16 cellular contexts compared by ENCODE assay signal in genomic region chr10:4984971-4985594, GRCh38. TPM values are rescaled to one million over a fixed set of nuclear protein-coding genes. Genes with fewer than 3 reads are reported as not detected.
A peak's percentile ranks its signal among the peaks of the same experiment; 100 is the strongest.
DNase-seq lines count a peak whose midpoint lies in the region; ATAC-seq and TF ChIP-seq lines count a peak whose summit lies in the region.
"Had no signal": no experiment of that assay in that cellular context is flagged by ENCODE, and none has a peak within 500 bp of the region (broad histone marks: within the 10 kb centered on the region; RNA-seq: fewer than 3 reads in every experiment).

No MANE protein-coding gene starts in this region.

- no peak overlapping the region for H3K18ac ChIP-seq in mesendoderm (ENCODE audit: low read length)

- ATAC-seq in SK-N-SH treated with all-trans-retinoic acid at 6 μM for 48 hours (peak; percentile 84), gastroesophageal sphincter (peak; percentile 60)
- ATAC-seq: HCT116; stimulated activated naive B cell treated with anti-CD40 and anti-IgM and Interleukin-4, amounts not matched to agents 10 μg/mL and 1 μg/mL and 100 μg/mL, for 72 hours had no signal

- H3K56ac ChIP-seq in mesendoderm (ENCODE audit: low read length), result no peak overlapping the region

- H2AK5ac ChIP-seq in mesendoderm (ENCODE audit: low read length), result no peak overlapping the region

- no peaks in the 10 kb centered on the region for H3K36me3 ChIP-seq in gastroesophageal sphincter
- no peaks in the 10 kb centered on the region for H3K36me3 ChIP-seq in mesendoderm (ENCODE audit: control insufficient read depth, insufficient read depth, low read length)
- H3K36me3 ChIP-seq in tibial nerve, result no peaks in the 10 kb centered on the region
- H3K36me3 ChIP-seq: neural progenitor cell had no signal

- TF ChIP-seq CTCF in gastroesophageal sphincter (IDR thresholded peaks at IDR 0.05) (no peak), tibial nerve (IDR thresholded peaks at IDR 0.05) (no peak)

- no peak overlapping the region for H2BK120ac ChIP-seq in mesendoderm (ENCODE audit: low read depth, low read length)

- TF ChIP-seq POLR2A in gastroesophageal sphincter (IDR thresholded peaks at IDR 0.05), result no peak
- TF ChIP-seq POLR2A in tibial nerve (IDR thresholded peaks at IDR 0.05), result no peak

- no peak for TF ChIP-seq EP300 in gastroesophageal sphincter (IDR thresholded peaks at IDR 0.05)
- no peak for TF ChIP-seq EP300 in tibial nerve (IDR thresholded peaks at IDR 0.05)

- H3K4me1 ChIP-seq in gastroesophageal sphincter, result peaks cover 0 to 25% (median 8%) of the 10 kb centered on the region in 3 donors
- no peaks in the 10 kb centered on the region for H3K4me1 ChIP-seq in mesendoderm (ENCODE audit: control insufficient read depth, low read depth, low read length)
- H3K4me1 ChIP-seq in tibial nerve, result peaks cover 0 to 16% (median 0%) of the 10 kb centered on the region in 4 donors
- H3K4me1 ChIP-seq: neural progenitor cell had no signal

- in situ Hi-C loops in ACHN (cut with HindIII; ENCODE audit: low pct_ligation_motif_present, low pct_unique_long_range_greater_than_20kb, low sequenced_read_pairs), result no loop called here

- H3K9me3 ChIP-seq in gastroesophageal sphincter (no peaks in the 10 kb centered on the region), tibial nerve (no peaks in the 10 kb centered on the region)

- H2BK5ac ChIP-seq in mesendoderm (ENCODE audit: low read length), result no peak overlapping the region

- H3K79me1 ChIP-seq in mesendoderm (ENCODE audit: low read length), result no peaks in the 10 kb centered on the region

- H3K4me3 ChIP-seq in gastroesophageal sphincter (no peak overlapping the region), mesendoderm (ENCODE audit: low read length) (no peak overlapping the region), tibial nerve (no peak overlapping the region)
- H3K4me3 ChIP-seq: neural progenitor cell had no signal

- H3K27ac ChIP-seq in gastroesophageal sphincter, result peak overlapping the region in 3 of 4 donors; percentile 30 to 51 (median 46)
- no peak overlapping the region for H3K27ac ChIP-seq in mesendoderm (ENCODE audit: low read depth, low read length)
- peak overlapping the region in 1 of 4 donors; percentile 22 for H3K27ac ChIP-seq in tibial nerve
- H3K27ac ChIP-seq: KMS-11, neural progenitor cell had no signal

- no peak overlapping the region for H4K5ac ChIP-seq in mesendoderm (ENCODE audit: low read length)

- H3K4me2 ChIP-seq in mesendoderm (ENCODE audit: low read length), result no peak overlapping the region
- H3K4me2 ChIP-seq: KMS-11, neural progenitor cell had no signal

- no peak overlapping the region for H4K8ac ChIP-seq in mesendoderm (ENCODE audit: low read depth, low read length)

- H3K79me2 ChIP-seq in mesendoderm (ENCODE audit: control insufficient read depth, insufficient read depth, low read length), result no peaks in the 10 kb centered on the region

- 48 to 49% methylated on average over 4 to 7 of the region's 7 CpGs for WGBS in gastroesophageal sphincter (ENCODE audit: low coverage in 1 of 2), 2 donors
- no CpG with 5 or more reads among the region's 7 CpGs for WGBS in mesendoderm (ENCODE audit: extremely low coverage, insufficient coverage, low lambda C conversion rate)
- WGBS in tibial nerve, 2 donors, result 42 to 59% methylated on average over 7 of the region's 7 CpGs

- H3K4ac ChIP-seq in mesendoderm (ENCODE audit: low read depth, low read length), result no peak overlapping the region

- no peaks in the 10 kb centered on the region for H3K27me3 ChIP-seq in gastroesophageal sphincter
- H3K27me3 ChIP-seq in mesendoderm (ENCODE audit: insufficient read depth, low read length, poor library complexity), result no peaks in the 10 kb centered on the region
- no peaks in the 10 kb centered on the region for H3K27me3 ChIP-seq in tibial nerve
- H3K27me3 ChIP-seq: neural progenitor cell had no signal

- no peak overlapping the region for H3K23ac ChIP-seq in mesendoderm (ENCODE audit: low read length)

- no peak overlapping the region for H3K9ac ChIP-seq in mesendoderm (ENCODE audit: low read length)
- H3K9ac ChIP-seq: KMS-11, neural progenitor cell had no signal

- DNase-seq in AG08395 (ENCODE audit: low spot score) (peak; percentile 15), mesendoderm (peak; percentile 49), ACHN (no peak), tibial nerve (ENCODE audit: low spot score in 2 of 2) (no peak), cortex of kidney (lab: John Stamatoyannopoulos, UW) (no peak), HUDEP-2 (lab: John Stamatoyannopoulos, UW; ENCODE audit: unreplicated experiment in 76 of 76) (no peak)
- DNase-seq: activated gamma-delta T cell; NCI-H1417 treated with DMSO at 0.1 percent for 48 hours; NCI-H446; OCI-M1; stimulated activated naive B cell treated with anti-CD40 and anti-IgM and Interleukin-4, amounts not matched to agents 10 μg/mL and 1 μg/mL and 100 μg/mL, for 72 hours had no signal

- no peak overlapping the region for H2BK15ac ChIP-seq in mesendoderm (replicated peaks; ENCODE audit: low read depth)

TF ChIP-seq in SK-N-SH treated with all-trans-retinoic acid at 6 μM for 48 hours, 23 proteins besides CTCF, POLR2A, EP300 and RAD21:
- no peak for TF ChIP-seq BACH2 (CRISPR knock-in tag; IDR thresholded peaks at IDR 0.05; ENCODE audit: borderline replicate concordance)
- no peak for TF ChIP-seq ARNTL (CRISPR knock-in tag; IDR thresholded peaks at IDR 0.05; ENCODE audit: borderline replicate concordance, low read depth)

RNA-seq across cellular contexts. Expression of gene AKR1C2, which starts 18.6 kb away (rescaled TPM):
- total RNA-seq in gastroesophageal sphincter (10 to 100 TPM; 13.5 to 48.3 (median 17.7) TPM), tibial nerve (10 to 100 TPM; 24.7 to 52.2 (median 39.6) TPM)
- 0.65 TPM for polyA plus RNA-seq in mesendoderm (2013, experiment 1 of 2)
- polyA plus RNA-seq in mesendoderm (2013, experiment 2 of 2), result 0.48 TPM

RNA-seq across cellular contexts. Expression of gene AKR1C1, which starts 21.9 kb away (rescaled TPM):
- total RNA-seq in gastroesophageal sphincter (100 to 1,000 TPM in 3 of 4 donors, 10 to 100 TPM in 1; 81.9 to 307 (median 222) TPM), tibial nerve (10 to 100 TPM; 47.1 to 94.8 (median 77.5) TPM)
- 0.76 TPM for polyA plus RNA-seq in mesendoderm (2013, experiment 1 of 2)
- polyA plus RNA-seq in mesendoderm (2013, experiment 2 of 2), result 0.84 TPM

Comparison
In these comparisons a context has a peak if more than half of its experiments do, and no peak if none do; other contexts are left out.
1. DNase-seq: peak in AG08395 (single experiment) and mesendoderm (single experiment); none in ACHN (single experiment), tibial nerve (0 of 2), cortex of kidney (single experiment) and HUDEP-2 (0 of 76).